In the genomic region with DNA sequence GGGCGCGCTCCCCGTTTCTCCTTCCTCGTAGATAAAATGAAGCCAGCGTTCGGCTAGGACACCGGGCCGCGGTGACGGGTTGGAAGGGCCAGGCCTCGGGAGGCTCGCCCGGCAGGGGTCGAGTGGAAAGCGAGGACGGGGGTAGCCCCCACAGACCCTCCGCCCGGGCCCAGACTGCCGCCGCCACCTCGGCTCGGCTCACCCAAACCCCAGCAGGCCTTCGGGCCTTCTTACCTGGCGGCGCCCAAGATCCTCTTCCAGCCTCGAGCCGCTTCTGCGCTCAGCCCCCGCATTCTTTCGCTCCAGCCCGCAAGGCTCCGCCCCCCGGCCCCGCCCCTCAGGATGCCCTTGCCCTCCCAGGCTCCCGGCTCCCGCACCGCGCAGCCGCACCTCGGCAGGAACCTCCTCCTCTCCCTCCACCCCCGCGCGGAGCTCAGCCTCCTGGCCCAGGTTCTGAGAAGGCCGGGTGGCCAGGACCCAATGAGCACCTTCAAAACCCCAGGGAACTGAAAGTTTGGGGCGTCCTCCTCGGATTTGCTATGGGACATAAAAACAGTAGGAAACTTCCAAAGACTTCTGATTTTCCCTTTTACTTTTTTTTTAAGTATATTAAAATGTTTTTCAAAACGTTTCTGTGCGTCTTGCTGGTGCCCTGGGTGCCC, we compare ENCODE assay signal across 8 cellular contexts. TPM values are rescaled to one million over a fixed set of nuclear protein-coding genes. Genes with fewer than 3 reads are reported as not detected.
A peak's percentile ranks its signal among the peaks of the same experiment; 100 is the strongest.
DNase-seq lines count a peak whose midpoint lies in the region; ATAC-seq and TF ChIP-seq lines count a peak whose summit lies in the region.

A gene with protein sequence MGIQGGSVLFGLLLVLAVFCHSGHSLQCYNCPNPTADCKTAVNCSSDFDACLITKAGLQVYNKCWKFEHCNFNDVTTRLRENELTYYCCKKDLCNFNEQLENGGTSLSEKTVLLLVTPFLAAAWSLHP (minus strand): TSS at position 276 of the 662 bp plus-strand sequence. CDS start 13,978 bp downstream, outside the sequence.

- peaks cover 22 to 29% of the 10 kb centered on the region in 2 donors for H3K4me1 Mint-ChIP-seq in natural killer cell treated with Interleukin-12 subunit alpha and Interleukin-12 subunit beta and Interleukin-15 and Interleukin-18, amount 100 ng/mL, for 72 hours (ENCODE audit: low read depth in 2 of 2)

- H3K36me3 Mint-ChIP-seq in natural killer cell treated with Interleukin-12 subunit alpha and Interleukin-12 subunit beta and Interleukin-15 and Interleukin-18, amount 100 ng/mL, for 72 hours, result no peaks in the 10 kb centered on the region

- no peaks in the 10 kb centered on the region for H3K9me3 Mint-ChIP-seq in natural killer cell treated with Interleukin-12 subunit alpha and Interleukin-12 subunit beta and Interleukin-15 and Interleukin-18, amount 100 ng/mL, for 72 hours

- H3K27ac Mint-ChIP-seq in natural killer cell treated with Interleukin-12 subunit alpha and Interleukin-12 subunit beta and Interleukin-15 and Interleukin-18, amount 100 ng/mL, for 72 hours, result peak within 1 kb of the TSS; percentile 11 to 61

- H3K27me3 Mint-ChIP-seq in natural killer cell treated with Interleukin-12 subunit alpha and Interleukin-12 subunit beta and Interleukin-15 and Interleukin-18, amount 100 ng/mL, for 72 hours, result peaks cover 0 to 3% of the 10 kb centered on the region in 2 donors

- peak; percentile 95 for DNase-seq in EH (ENCODE audit: low read depth)
- DNase-seq in GOT3 (lab: John Stamatoyannopoulos, UW), result peak; percentile 73
- peak; percentile 75 for DNase-seq in LNCaP clone FGC (ENCODE audit: low read depth)
- peak; percentile 89 to 94 for DNase-seq in SHP77 (lab: John Stamatoyannopoulos, UW)
- DNase-seq in activated effector memory CD4-positive, alpha-beta T cell treated with anti-CD3 and anti-CD28 coated beads, Interleukin-2, amount 50 U/mL, for 16 hours, result peak; percentile 96
- DNase-seq in fibroblast of pulmonary artery (ENCODE audit: low read depth), result peak; percentile 94
- DNase-seq in natural killer cell treated with Interleukin-12 subunit alpha and Interleukin-12 subunit beta and Interleukin-15 and Interleukin-18, amount 100 ng/mL, for 72 hours (ENCODE audit: low spot score), result peak; percentile 89
- DNase-seq in stimulated activated naive CD8-positive, alpha-beta T cell treated with anti-CD3 and anti-CD28 coated beads, Interleukin-15, Interleukin-2, amounts not matched to agents 100 U/mL and 50 U/mL, for 24 hours, result peak; percentile 93

- ATAC-seq in natural killer cell treated with Interleukin-12 subunit alpha and Interleukin-12 subunit beta and Interleukin-15 and Interleukin-18, amount 100 ng/mL, for 72 hours, result peak; percentile 82 to 87
- peak; percentile 66 for ATAC-seq in stimulated activated naive CD8-positive, alpha-beta T cell treated with anti-CD3 and anti-CD28 coated beads, Interleukin-15, Interleukin-2, amounts not matched to agents 100 U/mL and 50 U/mL, for 24 hours

- H3K4me3 ChIP-seq in LNCaP clone FGC (ENCODE audit: low read depth, low read length) (peak within 1 kb of the TSS; percentile 79), fibroblast of pulmonary artery (replicated peaks; ENCODE audit: low read depth, low read length) (peak within 1 kb of the TSS; percentile 88)

- no peak for TF ChIP-seq CTCF in LNCaP clone FGC (IDR thresholded peaks at IDR 0.05; ENCODE audit: control insufficient read depth, extremely low read depth, insufficient read depth)
- no peak for TF ChIP-seq CTCF in fibroblast of pulmonary artery (IDR thresholded peaks at IDR 0.05; ENCODE audit: low read length, missing control alignments)

- H3K4me3 Mint-ChIP-seq in natural killer cell treated with Interleukin-12 subunit alpha and Interleukin-12 subunit beta and Interleukin-15 and Interleukin-18, amount 100 ng/mL, for 72 hours, result peak within 1 kb of the TSS; percentile 82

RNA-seq across cellular contexts. Expression of the gene that starts here (rescaled TPM):
- total RNA-seq in natural killer cell treated with Interleukin-12 subunit alpha and Interleukin-12 subunit beta and Interleukin-15 and Interleukin-18, amount 100 ng/mL, for 72 hours, result 10 to 100 TPM; 15.5 to 23.2 TPM

Comparison
In these comparisons a context has a peak if more than half of its experiments do, and no peak if none do; other contexts are left out.
1. Peak in every context shown above with its lines: DNase-seq, ATAC-seq and H3K4me3 ChIP-seq.